In the genomic region with DNA sequence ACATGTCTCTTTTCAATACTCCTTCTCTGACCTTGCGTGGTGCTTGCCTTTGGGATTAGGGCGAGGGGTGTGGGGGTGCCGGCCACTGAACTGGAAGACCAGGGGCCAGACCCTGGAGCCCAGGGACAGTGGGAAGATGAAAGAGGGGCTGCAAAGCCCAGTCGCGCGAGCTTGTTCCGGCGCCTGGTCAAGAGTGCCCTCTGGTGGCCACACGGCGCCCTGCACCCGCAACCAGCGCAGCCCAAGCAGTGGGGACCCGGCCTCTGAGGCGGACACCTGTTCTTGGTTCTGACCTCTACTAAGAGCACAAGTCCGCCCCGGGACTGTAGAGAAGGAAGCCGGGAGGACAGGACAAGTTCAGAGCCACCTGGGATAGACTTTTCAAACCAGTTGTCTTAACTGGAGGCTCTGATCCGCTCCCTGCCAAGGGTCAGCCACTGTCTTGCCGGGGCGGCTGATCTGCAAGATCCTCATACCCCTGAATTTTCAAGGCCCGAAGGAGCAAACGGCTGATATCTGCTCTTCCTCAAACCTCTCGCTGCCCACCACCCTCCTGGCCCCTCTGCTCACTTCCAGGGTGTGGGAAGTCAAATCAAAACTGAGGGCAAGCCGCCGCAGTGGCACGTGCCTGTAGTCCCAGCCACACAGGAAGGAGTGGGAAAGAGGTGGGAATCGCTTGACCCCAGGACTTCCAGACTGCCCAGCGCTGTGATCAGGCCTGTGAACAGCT, we compare ENCODE assay signal across 1 cellular context.
TF ChIP-seq lines count a peak whose summit lies in the region.

No MANE protein-coding gene starts in this region.

TF ChIP-seq in H1, 55 proteins besides CTCF, POLR2A, EP300 and RAD21:
- TF ChIP-seq GABPA (IDR thresholded peaks at IDR 0.05; ENCODE audit: borderline replicate concordance, insufficient read depth, low read length) (no peak), RBBP5 (IDR thresholded peaks at IDR 0.05; ENCODE audit: borderline replicate concordance, low read depth, low read length) (no peak), JUND (IDR thresholded peaks at IDR 0.05; ENCODE audit: low read length) (0 out of 2 replicates have a peak, but pooled peaks have one; percentile 34), SIX5 (IDR thresholded peaks at IDR 0.05; ENCODE audit: low read depth, low read length) (no peak), CHD7 (IDR thresholded peaks at IDR 0.05; ENCODE audit: insufficient replicate concordance, low read length) (no peak), ASH2L (IDR thresholded peaks at IDR 0.05; ENCODE audit: low read length) (no peak), SIRT6 (IDR thresholded peaks at IDR 0.05; ENCODE audit: low read length) (no peak), BACH1 (IDR thresholded peaks at IDR 0.05; ENCODE audit: low read length) (no peak), CTBP2 (IDR thresholded peaks at IDR 0.05; ENCODE audit: borderline replicate concordance, insufficient read depth, insufficient read length, low read length) (no peak), POU5F1 (IDR thresholded peaks at IDR 0.05; ENCODE audit: low read depth, low read length) (no peak), ATF2 (IDR thresholded peaks at IDR 0.05; ENCODE audit: low read length) (no peak), EZH2 (IDR thresholded peaks at IDR 0.05; ENCODE audit: low read depth, low read length, severe bottlenecking) (no peak), CBX5 (IDR thresholded peaks at IDR 0.05; ENCODE audit: low read depth, low read length) (no peak), ZNF274 (IDR thresholded peaks at IDR 0.05; ENCODE audit: borderline replicate concordance, extremely low read depth, low read length) (no peak), HDAC2 (IDR thresholded peaks at IDR 0.05; ENCODE audit: borderline replicate concordance in 1 of 2, low read depth in 2 of 2, low read length in 2 of 2) (no peak), TCF12 (IDR thresholded peaks at IDR 0.05; ENCODE audit: low read depth, low read length) (peak; percentile 64; the same call in 1 of the 2 replicates), ATF3 (IDR thresholded peaks at IDR 0.05; ENCODE audit: insufficient read depth, low read depth, low read length) (no peak), CBX8 (IDR thresholded peaks at IDR 0.05; ENCODE audit: borderline replicate concordance, low read depth, low read length) (no peak), YY1 (IDR thresholded peaks at IDR 0.05; ENCODE audit: low read depth, low read length) (0 out of 2 replicates have a peak, but pooled peaks have one; percentile 39), RXRA (IDR thresholded peaks at IDR 0.05; ENCODE audit: insufficient read depth, low read depth, low read length) (no peak), CREB1 (IDR thresholded peaks at IDR 0.05) (no peak), NANOG (IDR thresholded peaks at IDR 0.05; ENCODE audit: insufficient read depth, low read depth, low read length, poor library complexity, severe bottlenecking) (no peak), SRF (IDR thresholded peaks at IDR 0.05; ENCODE audit: low read depth, low read length) (no peak), FOSL1 (IDR thresholded peaks at IDR 0.05; ENCODE audit: insufficient read depth, low read depth, low read length) (no peak), JUN (IDR thresholded peaks at IDR 0.05; ENCODE audit: low read depth, low read length) (no peak), TBP (IDR thresholded peaks at IDR 0.05; ENCODE audit: low read depth, low read length) (peak; percentile 32; the same call in 1 of the 2 replicates), SIN3A (conservative IDR thresholded peaks at IDR 0.05 in 1 of 2, IDR thresholded peaks at IDR 0.05 in 1 of 2; ENCODE audit: low read depth in 1 of 2, low read length in 2 of 2) (no peak), CHD2 (IDR thresholded peaks at IDR 0.05; ENCODE audit: low read length) (no peak), SP2 (IDR thresholded peaks at IDR 0.05; ENCODE audit: low read length) (no peak), CEBPB (IDR thresholded peaks at IDR 0.05; ENCODE audit: low read depth, low read length) (no peak), SAP30 (IDR thresholded peaks at IDR 0.05; ENCODE audit: insufficient read depth, insufficient replicate concordance, low read length) (no peak), KDM5A (IDR thresholded peaks at IDR 0.05; ENCODE audit: low read length) (no peak), GTF2F1 (IDR thresholded peaks at IDR 0.05; ENCODE audit: borderline replicate concordance, low read depth, low read length) (no peak), RFX5 (IDR thresholded peaks at IDR 0.05; ENCODE audit: borderline replicate concordance, low read depth, low read length) (no peak), BRCA1 (IDR thresholded peaks at IDR 0.05; ENCODE audit: low read depth, low read length) (no peak), NRF1 (IDR thresholded peaks at IDR 0.05; ENCODE audit: low read depth, low read length) (no peak), POLR2AphosphoS5 (IDR thresholded peaks at IDR 0.05; ENCODE audit: low read depth, low read length) (no peak), SP4 (IDR thresholded peaks at IDR 0.05; ENCODE audit: low read length) (no peak; the same call in 1 of the 2 replicates), CHD1 (IDR thresholded peaks at IDR 0.05; ENCODE audit: low read depth, low read length) (no peak), TAF7 (optimal IDR thresholded peaks at IDR 0.05; ENCODE audit: borderline replicate concordance, low read depth, low read length) (peak; percentile 26), HDAC6 (IDR thresholded peaks at IDR 0.05; ENCODE audit: low read depth, low read length) (no peak), KDM1A (IDR thresholded peaks at IDR 0.05; ENCODE audit: borderline replicate concordance, low read length) (no peak), PHF8 (conservative IDR thresholded peaks at IDR 0.05; ENCODE audit: low read depth, low read length) (no peak), TEAD4 (IDR thresholded peaks at IDR 0.05; ENCODE audit: low read depth, low read length) (no peak), SUZ12 (IDR thresholded peaks at IDR 0.05; ENCODE audit: low read length) (no peak), SP1 (IDR thresholded peaks at IDR 0.05; ENCODE audit: low read depth, low read length) (no peak), BCL11A (IDR thresholded peaks at IDR 0.05; ENCODE audit: low read depth in 2 of 2, low read length in 2 of 2) (no peak), E2F6 (IDR thresholded peaks at IDR 0.05) (no peak), RNF2 (IDR thresholded peaks at IDR 0.05; ENCODE audit: borderline replicate concordance, low read depth, low read length, missing control alignments, poor library complexity, severe bottlenecking) (no peak), MAFK (IDR thresholded peaks at IDR 0.05; ENCODE audit: low read depth, low read length) (no peak)
- TF ChIP-seq, protein P1, sequence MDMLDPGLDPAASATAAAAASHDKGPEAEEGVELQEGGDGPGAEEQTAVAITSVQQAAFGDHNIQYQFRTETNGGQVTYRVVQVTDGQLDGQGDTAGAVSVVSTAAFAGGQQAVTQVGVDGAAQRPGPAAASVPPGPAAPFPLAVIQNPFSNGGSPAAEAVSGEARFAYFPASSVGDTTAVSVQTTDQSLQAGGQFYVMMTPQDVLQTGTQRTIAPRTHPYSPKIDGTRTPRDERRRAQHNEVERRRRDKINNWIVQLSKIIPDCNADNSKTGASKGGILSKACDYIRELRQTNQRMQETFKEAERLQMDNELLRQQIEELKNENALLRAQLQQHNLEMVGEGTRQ (IDR thresholded peaks at IDR 0.05; ENCODE audit: low read length), result no peak
- TF ChIP-seq, protein P2, sequence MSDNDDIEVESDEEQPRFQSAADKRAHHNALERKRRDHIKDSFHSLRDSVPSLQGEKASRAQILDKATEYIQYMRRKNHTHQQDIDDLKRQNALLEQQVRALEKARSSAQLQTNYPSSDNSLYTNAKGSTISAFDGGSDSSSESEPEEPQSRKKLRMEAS (IDR thresholded peaks at IDR 0.05), result 0 out of 2 replicates have a peak, but pooled peaks have one; percentile 12
